Comparison of ENCODE assay signal across 11 cellular contexts in genomic region chr1:108051625-108052382, GRCh38.
A peak's percentile ranks its signal among the peaks of the same experiment; 100 is the strongest.
DNase-seq lines count a peak whose midpoint lies in the region; ATAC-seq and TF ChIP-seq lines count a peak whose summit lies in the region.
"Had no signal": no experiment of that assay in that cellular context is flagged by ENCODE, and none has a peak within 500 bp of the region (broad histone marks: within the 10 kb centered on the region; RNA-seq: fewer than 3 reads in every experiment).

No MANE protein-coding gene starts in this region.

- no peak overlapping the region for H3K4me3 Mint-ChIP-seq in activated CD8-positive, alpha-beta T cell treated with anti-CD3 and anti-CD28 coated beads for 36 hours
- H3K4me3 Mint-ChIP-seq in activated CD8-positive, alpha-beta T cell treated with anti-CD3 and anti-CD28 coated beads, Interleukin-2, amount 10 ng/mL, durations not matched to agents 7 days and 5 days, result no peak overlapping the region
- H3K4me3 Mint-ChIP-seq: activated CD4-positive, alpha-beta memory T cell treated with anti-CD3 and anti-CD28 coated beads for 36 hours had no signal

- H3K27ac Mint-ChIP-seq in activated CD8-positive, alpha-beta T cell treated with anti-CD3 and anti-CD28 coated beads for 36 hours, result no peak overlapping the region
- H3K27ac Mint-ChIP-seq in activated CD8-positive, alpha-beta T cell treated with anti-CD3 and anti-CD28 coated beads, Interleukin-2, amount 10 ng/mL, durations not matched to agents 7 days and 5 days, result no peak overlapping the region
- H3K27ac Mint-ChIP-seq: activated CD4-positive, alpha-beta memory T cell treated with anti-CD3 and anti-CD28 coated beads for 36 hours had no signal

- no peaks in the 10 kb centered on the region for H3K9me3 ChIP-seq in suprapubic skin

- no peak for TF ChIP-seq POLR2A in suprapubic skin (IDR thresholded peaks at IDR 0.05)

- POLR2A ChIA-PET in activated CD8-positive, alpha-beta T cell treated with anti-CD3 and anti-CD28 coated beads for 36 hours (lab: Charles Lee), result interaction anchor here (1.5 kb wide), 1 partner anchor 18 kb away, joined by 3 read pairs; no protein-coding TSS in a partner anchor
- POLR2A ChIA-PET in activated CD8-positive, alpha-beta T cell treated with anti-CD3 and anti-CD28 coated beads, Interleukin-2, amount 10 ng/mL, durations not matched to agents 7 days and 5 days (lab: Charles Lee), result interaction anchor here (1.0 kb wide), 1 partner anchor 12 kb away, joined by 4 read pairs; no protein-coding TSS in a partner anchor

- no peak for TF ChIP-seq EP300 in suprapubic skin (IDR thresholded peaks at IDR 0.05)

- intact Hi-C loops in activated CD8-positive, alpha-beta T cell treated with anti-CD3 and anti-CD28 coated beads for 36 hours (cut with micrococcal nuclease), result no loop called here

- H3K4me3 ChIP-seq in suprapubic skin (peak overlapping the region; percentile 6), coronary artery (no peak overlapping the region)

- peaks cover 2% of the 10 kb centered on the region for H3K9me3 Mint-ChIP-seq in activated CD8-positive, alpha-beta T cell treated with anti-CD3 and anti-CD28 coated beads for 36 hours
- no peaks in the 10 kb centered on the region for H3K9me3 Mint-ChIP-seq in activated CD8-positive, alpha-beta T cell treated with anti-CD3 and anti-CD28 coated beads, Interleukin-2, amount 10 ng/mL, durations not matched to agents 7 days and 5 days (ENCODE audit: insufficient read depth)
- H3K9me3 Mint-ChIP-seq: activated CD4-positive, alpha-beta memory T cell treated with anti-CD3 and anti-CD28 coated beads for 36 hours had no signal

- WGBS in suprapubic skin, result 77% methylated on average over 8 of the region's 8 CpGs

- H3K36me3 ChIP-seq in suprapubic skin, result no peaks in the 10 kb centered on the region

- peaks cover 54% of the 10 kb centered on the region for H3K4me1 ChIP-seq in suprapubic skin

- no peaks in the 10 kb centered on the region for H3K27me3 Mint-ChIP-seq in activated CD8-positive, alpha-beta T cell treated with anti-CD3 and anti-CD28 coated beads for 36 hours
- peaks cover 2% of the 10 kb centered on the region for H3K27me3 Mint-ChIP-seq in activated CD8-positive, alpha-beta T cell treated with anti-CD3 and anti-CD28 coated beads, Interleukin-2, amount 10 ng/mL, durations not matched to agents 7 days and 5 days (ENCODE audit: low read depth)

- DNase-seq in activated CD8-positive, alpha-beta T cell treated with anti-CD3 and anti-CD28 coated beads for 36 hours, result no peak
- DNase-seq in activated CD8-positive, alpha-beta T cell treated with anti-CD3 and anti-CD28 coated beads, Interleukin-2, amount 10 ng/mL, durations not matched to agents 7 days and 5 days, result no peak
- DNase-seq in NCI-H2171 treated with DMSO at 0.1 percent for 48 hours (lab: John Stamatoyannopoulos, UW) (peak; percentile 78), left kidney (ENCODE audit: low read depth, low spot score) (peak; percentile 89), suprapubic skin (ENCODE audit: low spot score in 2 of 2) (no peak), hypothalamus (lab: John Stamatoyannopoulos, UW) (no peak), LoVo (ENCODE audit: low spot score) (no peak), coronary artery (ENCODE audit: low spot score) (no peak)
- DNase-seq: activated CD4-positive, alpha-beta memory T cell treated with anti-CD3 and anti-CD28 coated beads for 36 hours; effector CD8-positive, alpha-beta T cell; T-helper 1 cell had no signal

- no peaks in the 10 kb centered on the region for H3K36me3 Mint-ChIP-seq in activated CD8-positive, alpha-beta T cell treated with anti-CD3 and anti-CD28 coated beads for 36 hours (ENCODE audit: low read depth)
- H3K36me3 Mint-ChIP-seq in activated CD8-positive, alpha-beta T cell treated with anti-CD3 and anti-CD28 coated beads, Interleukin-2, amount 10 ng/mL, durations not matched to agents 7 days and 5 days (ENCODE audit: low read depth), result peaks cover 3% of the 10 kb centered on the region
- H3K36me3 Mint-ChIP-seq: activated CD4-positive, alpha-beta memory T cell treated with anti-CD3 and anti-CD28 coated beads for 36 hours had no signal

- H3K27me3 ChIP-seq in suprapubic skin, result no peaks in the 10 kb centered on the region

- CTCF ChIA-PET in activated CD8-positive, alpha-beta T cell treated with anti-CD3 and anti-CD28 coated beads for 36 hours (lab: Charles Lee), result no interaction called here
- CTCF ChIA-PET in activated CD8-positive, alpha-beta T cell treated with anti-CD3 and anti-CD28 coated beads, Interleukin-2, amount 10 ng/mL, durations not matched to agents 7 days and 5 days (lab: Charles Lee), result interaction anchor here (0.6 to 3.6 kb wide), 3 partner anchors 10 to 263 kb away, joined by 3 to 10 read pairs (median 4); no protein-coding TSS in a partner anchor

- TF ChIP-seq CTCF in activated CD8-positive, alpha-beta T cell treated with anti-CD3 and anti-CD28 coated beads for 36 hours (IDR thresholded peaks at IDR 0.05), result no peak
- TF ChIP-seq CTCF in suprapubic skin (IDR thresholded peaks at IDR 0.05) (no peak), coronary artery (IDR thresholded peaks at IDR 0.05) (no peak)

- peak; percentile 14 for ATAC-seq in activated CD8-positive, alpha-beta T cell treated with anti-CD3 and anti-CD28 coated beads for 36 hours
- ATAC-seq in activated CD8-positive, alpha-beta T cell treated with anti-CD3 and anti-CD28 coated beads, Interleukin-2, amount 10 ng/mL, durations not matched to agents 7 days and 5 days, result no peak

- H3K4me1 Mint-ChIP-seq in activated CD8-positive, alpha-beta T cell treated with anti-CD3 and anti-CD28 coated beads for 36 hours (ENCODE audit: low read depth), result peaks cover 27% of the 10 kb centered on the region
- H3K4me1 Mint-ChIP-seq in activated CD8-positive, alpha-beta T cell treated with anti-CD3 and anti-CD28 coated beads, Interleukin-2, amount 10 ng/mL, durations not matched to agents 7 days and 5 days (ENCODE audit: low read depth), result no peaks in the 10 kb centered on the region

- H3K27ac ChIP-seq in suprapubic skin (peak overlapping the region; percentile 27), coronary artery (no peak overlapping the region)

Comparison
In these comparisons a context has a peak if more than half of its experiments do, and no peak if none do; other contexts are left out.
1. DNase-seq: peak in NCI-H2171 treated with DMSO at 0.1 percent for 48 hours (single experiment) and left kidney (single experiment); none in activated CD8-positive, alpha-beta T cell treated with anti-CD3 and anti-CD28 coated beads for 36 hours (single experiment), activated CD8-positive, alpha-beta T cell treated with anti-CD3 and anti-CD28 coated beads, Interleukin-2, amount 10 ng/mL, durations not matched to agents 7 days and 5 days (single experiment), suprapubic skin (0 of 2), hypothalamus (0 of 51), LoVo (single experiment) and coronary artery (single experiment).